ENCODE assay signal across 8 cellular contexts in genomic region chr7:151428393-151429231, GRCh38. TPM values are rescaled to one million over a fixed set of nuclear protein-coding genes. Genes with fewer than 3 reads are reported as not detected.
DNase-seq lines count a peak whose midpoint lies in the region; ATAC-seq and TF ChIP-seq lines count a peak whose summit lies in the region.

No MANE protein-coding gene starts in this region.

- H3K4me3 ChIP-seq in esophagus squamous epithelium = no peak overlapping the region

- H3K27me3 ChIP-seq in esophagus squamous epithelium = peaks cover 0 to 22% (median 0%) of the 10 kb centered on the region in 4 donors

- no peaks in the 10 kb centered on the region for H3K36me3 ChIP-seq in esophagus squamous epithelium

- H3K36me3 Mint-ChIP-seq in stimulated activated naive B cell treated with anti-CD40 and anti-IgM and Interleukin-4, amounts not matched to agents 10 μg/mL and 1 μg/mL and 100 μg/mL, for 72 hours = no peaks in the 10 kb centered on the region
- no peaks in the 10 kb centered on the region for H3K36me3 Mint-ChIP-seq in glutamatergic neuron (ENCODE audit: unreplicated experiment)

- peaks cover 28 to 30% of the 10 kb centered on the region in 2 donors for H3K27me3 Mint-ChIP-seq in stimulated activated naive B cell treated with anti-CD40 and anti-IgM and Interleukin-4, amounts not matched to agents 10 μg/mL and 1 μg/mL and 100 μg/mL, for 72 hours
- H3K27me3 Mint-ChIP-seq in glutamatergic neuron (ENCODE audit: unreplicated experiment) = peaks cover 1% of the 10 kb centered on the region

- no peak overlapping the region for H3K4me3 Mint-ChIP-seq in stimulated activated naive B cell treated with anti-CD40 and anti-IgM and Interleukin-4, amounts not matched to agents 10 μg/mL and 1 μg/mL and 100 μg/mL, for 72 hours
- H3K4me3 Mint-ChIP-seq in glutamatergic neuron (ENCODE audit: unreplicated experiment) = no peak overlapping the region

- no peak overlapping the region for H3K27ac Mint-ChIP-seq in stimulated activated naive B cell treated with anti-CD40 and anti-IgM and Interleukin-4, amounts not matched to agents 10 μg/mL and 1 μg/mL and 100 μg/mL, for 72 hours
- no peak overlapping the region for H3K27ac Mint-ChIP-seq in glutamatergic neuron (ENCODE audit: unreplicated experiment)

- DNase-seq in GM04503 (ENCODE audit: low read depth) (peak; percentile 51), NCI-H82 (lab: John Stamatoyannopoulos, UW) (peak; percentile 95), esophagus squamous epithelium (lab: John Stamatoyannopoulos, UW) (no peak), retina (peak; percentile 45), glutamatergic neuron (no peak)
- DNase-seq in stimulated activated naive B cell treated with anti-CD40 and anti-IgM and Interleukin-4, amounts not matched to agents 10 μg/mL and 1 μg/mL and 100 μg/mL, for 72 hours = no peak
- DNase-seq in stimulated activated CD4-positive, alpha-beta T cell treated with anti-CD3 and anti-CD28 coated beads, Interleukin-4, amount 100 ng/mL, for 1 hour = no peak

- 70 to 73% methylated on average over 7 to 10 of the region's 13 CpGs for WGBS in esophagus squamous epithelium, 2 donors

- no peak for TF ChIP-seq POLR2A in esophagus squamous epithelium (IDR thresholded peaks at IDR 0.05)

- H3K9me3 ChIP-seq in esophagus squamous epithelium = no peaks in the 10 kb centered on the region

- TF ChIP-seq CTCF in esophagus squamous epithelium (IDR thresholded peaks at IDR 0.05) (no peak), glutamatergic neuron (IDR thresholded peaks at IDR 0.05; ENCODE audit: partially characterized antibody, unreplicated experiment) (no peak)

- H3K4me1 Mint-ChIP-seq in stimulated activated naive B cell treated with anti-CD40 and anti-IgM and Interleukin-4, amounts not matched to agents 10 μg/mL and 1 μg/mL and 100 μg/mL, for 72 hours = peaks cover 19 to 27% of the 10 kb centered on the region in 2 donors
- H3K4me1 Mint-ChIP-seq in glutamatergic neuron (ENCODE audit: low read depth, unreplicated experiment) = peaks cover 3% of the 10 kb centered on the region

- ATAC-seq in stimulated activated naive B cell treated with anti-CD40 and anti-IgM and Interleukin-4, amounts not matched to agents 10 μg/mL and 1 μg/mL and 100 μg/mL, for 72 hours (replicated peaks) = no peak
- no peak for ATAC-seq in GM19397 (IDR thresholded peaks at IDR 0.05; ENCODE audit: unreplicated experiment)

- intact Hi-C loops in esophagus squamous epithelium (cut with DNase I) = no loop called here

- peak overlapping the region; percentile 34 to 85 (median 60) for H3K27ac ChIP-seq in esophagus squamous epithelium

- H3K4me1 ChIP-seq in esophagus squamous epithelium = peaks cover 6 to 61% (median 25%) of the 10 kb centered on the region in 3 donors

- H3K9me3 Mint-ChIP-seq in stimulated activated naive B cell treated with anti-CD40 and anti-IgM and Interleukin-4, amounts not matched to agents 10 μg/mL and 1 μg/mL and 100 μg/mL, for 72 hours = no peaks in the 10 kb centered on the region
- peaks cover 5% of the 10 kb centered on the region for H3K9me3 Mint-ChIP-seq in glutamatergic neuron (ENCODE audit: unreplicated experiment)

RNA-seq across cellular contexts. Expression of gene CRYGN, which starts 11.3 kb away (rescaled TPM):
- under 1 TPM in 1 of 4 donors, not detected in 3; 0.19 TPM for total RNA-seq in esophagus squamous epithelium
- not detected for total RNA-seq in glutamatergic neuron (ENCODE audit: unreplicated experiment)

RNA-seq across cellular contexts. Expression of gene WDR86, which starts 18.8 kb away (rescaled TPM):
- 1 to 10 TPM in 2 of 4 donors, under 1 TPM in 2; 0.53 to 4.6 (median 1.5) TPM for total RNA-seq in esophagus squamous epithelium
- total RNA-seq in glutamatergic neuron (ENCODE audit: unreplicated experiment) = 70.5 TPM

Comparison
In these comparisons a context has a peak if more than half of its experiments do, and no peak if none do; other contexts are left out.
1. DNase-seq: peak in GM04503 (single experiment), NCI-H82 (single experiment) and retina (single experiment); none in esophagus squamous epithelium (single experiment), stimulated activated naive B cell treated with anti-CD40 and anti-IgM and Interleukin-4, amounts not matched to agents 10 μg/mL and 1 μg/mL and 100 μg/mL, for 72 hours (single experiment), glutamatergic neuron (single experiment) and stimulated activated CD4-positive, alpha-beta T cell treated with anti-CD3 and anti-CD28 coated beads, Interleukin-4, amount 100 ng/mL, for 1 hour (single experiment).
2. RNA of gene WDR86, which starts 18.8 kb away (total RNA-seq): 70.5 TPM in glutamatergic neuron (single experiment); 0.53 to 4.6 TPM in esophagus squamous epithelium; every median in the first group is over 10 times any median in the second.